In the genomic region with DNA sequence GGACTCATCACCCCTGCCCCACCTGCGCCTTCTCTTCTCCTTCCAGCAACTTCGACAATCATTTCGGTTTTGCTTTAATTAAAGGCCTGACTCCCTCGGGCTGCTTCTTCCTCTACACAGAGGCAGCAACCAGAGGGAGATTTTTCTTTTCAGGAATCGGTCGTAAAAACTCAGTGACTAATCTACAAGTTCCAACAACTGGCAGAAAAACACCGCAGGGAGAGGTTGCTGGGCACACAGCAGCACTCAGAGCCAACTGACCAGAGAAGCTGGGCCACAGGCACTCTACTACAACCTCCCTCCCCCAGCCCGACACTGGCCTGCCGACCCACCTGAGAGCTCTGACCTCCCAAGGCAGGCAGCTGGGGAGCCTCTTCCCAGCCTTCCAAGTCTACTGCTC, we compare ENCODE assay signal across 4 cellular contexts. TPM values are rescaled to one million over a fixed set of nuclear protein-coding genes. Genes with fewer than 3 reads are reported as not detected.
"Had no signal": no experiment of that assay in that cellular context is flagged by ENCODE, and none has a peak within 500 bp of the region (broad histone marks: within the 10 kb centered on the region; RNA-seq: fewer than 3 reads in every experiment).

No MANE protein-coding gene starts in this region.

RNA-seq across cellular contexts. Expression of a gene that starts 48.1 kb away (rescaled TPM):
- total RNA-seq: MCF 10A had no signal

RNA-seq across cellular contexts. Expression of a gene that starts 57.7 kb away (rescaled TPM):
- total RNA-seq: LHCN-M2, M059J, MCF 10A, NCI-H460 had no signal
